Comparison of ENCODE assay signal across 1 cellular context in genomic region chr19:5989388-5990074, GRCh38.
TF ChIP-seq lines count a peak whose summit lies in the region.

No MANE protein-coding gene starts in this region.

TF ChIP-seq in SK-N-SH treated with all-trans-retinoic acid at 6 μM for 48 hours, 23 proteins besides CTCF, POLR2A, EP300 and RAD21:
- TF ChIP-seq CSDC2 (CRISPR knock-in tag; IDR thresholded peaks at IDR 0.05), result no peak
- no peak for TF ChIP-seq CSRNP3 (CRISPR knock-in tag; IDR thresholded peaks at IDR 0.05)
- no peak for TF ChIP-seq PPARA (CRISPR knock-in tag; IDR thresholded peaks at IDR 0.05; ENCODE audit: borderline replicate concordance)
- TF ChIP-seq BACH2 (CRISPR knock-in tag; IDR thresholded peaks at IDR 0.05; ENCODE audit: borderline replicate concordance), result no peak
- TF ChIP-seq SNAI2 (CRISPR knock-in tag; IDR thresholded peaks at IDR 0.05), result no peak
- TF ChIP-seq ISL1 (CRISPR knock-in tag; IDR thresholded peaks at IDR 0.05), result no peak
- TF ChIP-seq CREB5 (CRISPR knock-in tag; IDR thresholded peaks at IDR 0.05; ENCODE audit: low read depth), result no peak
- no peak for TF ChIP-seq ARNTL (CRISPR knock-in tag; IDR thresholded peaks at IDR 0.05; ENCODE audit: borderline replicate concordance, low read depth)
- no peak for TF ChIP-seq PATZ1 (CRISPR knock-in tag; IDR thresholded peaks at IDR 0.05; ENCODE audit: borderline replicate concordance)
- TF ChIP-seq RARB (CRISPR knock-in tag; IDR thresholded peaks at IDR 0.05), result no peak
- TF ChIP-seq OSR1 (CRISPR knock-in tag; IDR thresholded peaks at IDR 0.05), result no peak
- no peak for TF ChIP-seq ESRRG (CRISPR knock-in tag; IDR thresholded peaks at IDR 0.05)
- TF ChIP-seq ZNF70 (CRISPR knock-in tag; IDR thresholded peaks at IDR 0.05), result no peak
- TF ChIP-seq ZFP3 (CRISPR knock-in tag; IDR thresholded peaks at IDR 0.05), result no peak
- TF ChIP-seq TOX (CRISPR knock-in tag; IDR thresholded peaks at IDR 0.05; ENCODE audit: borderline replicate concordance), result no peak
- no peak for TF ChIP-seq ZNF565 (CRISPR knock-in tag; conservative IDR thresholded peaks at IDR 0.05; ENCODE audit: low read depth)
